ENCODE assay signal across 3 cellular contexts in the genomic region with DNA sequence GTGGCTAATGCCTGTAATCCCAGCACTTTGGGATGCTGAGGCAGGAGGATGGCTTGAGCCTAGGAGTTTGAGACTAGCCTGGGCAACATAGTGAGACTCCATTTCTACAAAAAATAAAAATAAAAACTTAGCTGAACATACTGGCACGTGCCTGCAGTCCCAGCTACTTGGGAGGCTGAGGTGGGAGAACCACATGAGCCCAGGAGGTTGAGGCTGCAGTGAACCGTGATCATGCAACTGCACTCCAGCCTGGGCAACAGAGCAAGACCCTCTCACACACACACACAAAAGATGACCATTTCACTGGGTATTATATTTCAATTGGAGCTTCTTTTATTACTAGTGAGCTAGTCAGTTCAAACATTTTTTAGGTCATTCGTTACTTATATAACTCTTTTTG.
"Had no signal": no experiment of that assay in that cellular context is flagged by ENCODE, and none has a peak within 500 bp of the region (broad histone marks: within the 10 kb centered on the region; RNA-seq: fewer than 3 reads in every experiment).

No MANE protein-coding gene starts in this region.

- ATAC-seq: GM12878 had no signal

- H3K4me3 ChIP-seq: GM12878 had no signal

- DNase-seq: GDM1, GF-D8 had no signal
